In genomic region chr5:34804913-34805312, GRCh38 we compare ENCODE assay signal across 29 cellular contexts. TPM values are rescaled to one million over a fixed set of nuclear protein-coding genes. Genes with fewer than 3 reads are reported as not detected.
DNase-seq lines count a peak whose midpoint lies in the region; ATAC-seq, FAIRE-seq and TF ChIP-seq lines count a peak whose summit lies in the region.
"Had no signal": no experiment of that assay in that cellular context is flagged by ENCODE, and none has a peak within 500 bp of the region (broad histone marks: within the 10 kb centered on the region; RNA-seq: fewer than 3 reads in every experiment).

No MANE protein-coding gene starts in this region.

- DNase-seq in H9, result no peak
- DNase-seq in astrocyte (ENCODE audit: low read depth), result peak; percentile 68
- DNase-seq in fibroblast of peridontal ligament (ENCODE audit: extremely low read depth), result peak; percentile 87
- DNase-seq in NK-92 treated with Interleukin-12 subunit alpha and Interleukin-12 subunit beta, amount 100 ng/mL, for 24 hours (lab: John Stamatoyannopoulos, UW), result no peak
- DNase-seq: activated CD4-positive, alpha-beta memory T cell treated with anti-CD3 and anti-CD28 coated beads, Interleukin-2, amount 10 ng/mL, durations not matched to agents 7 days and 5 days; activated CD4-positive, alpha-beta T cell treated with anti-CD3 and anti-CD28 coated beads for 1 hour; activated CD8-positive, alpha-beta memory T cell treated with anti-CD3 and anti-CD28 coated beads, Interleukin-2, amount 50 U/mL, for 48 hours; C1 segment of cervical spinal cord; COR-L47; DMS79; dorsolateral prefrontal cortex; GDM1; HCEC 1CT; heart left ventricle; naive B cell; NCI-H1105; NCI-H187 treated with DMSO at 0.1 percent for 48 hours; nucleus accumbens; transverse colon had no signal

- no peak overlapping the region for H2BK20ac ChIP-seq in H9 (ENCODE audit: low read depth, low read length, poor library complexity, severe bottlenecking)

- no peak overlapping the region for H2BK120ac ChIP-seq in H9 (ENCODE audit: low read depth, low read length, poor library complexity, severe bottlenecking)

- H3K27ac ChIP-seq in H9 (ENCODE audit: insufficient read length, low read depth, low read length), result no peak overlapping the region
- no peak overlapping the region for H3K27ac ChIP-seq in astrocyte (ENCODE audit: low read depth, low read length)
- peak overlapping the region in 11 of 21 experiments; percentile 6 to 73 (median 45) for H3K27ac ChIP-seq in skin epidermis
- H3K27ac ChIP-seq: heart left ventricle, SK-N-MC, transverse colon had no signal

- no peak overlapping the region for H4K91ac ChIP-seq in H9 (ENCODE audit: insufficient read length, low read depth, low read length)

- H2AFZ ChIP-seq in H9 (ENCODE audit: low read length) (no peak overlapping the region), astrocyte (ENCODE audit: low read depth, low read length) (no peak overlapping the region)

- H3K9me3 Mint-ChIP-seq in H9 (no peaks in the 10 kb centered on the region), astrocyte (ENCODE audit: unreplicated experiment) (no peaks in the 10 kb centered on the region)
- H3K9me3 Mint-ChIP-seq: activated CD4-positive, alpha-beta memory T cell treated with anti-CD3 and anti-CD28 coated beads, Interleukin-2, amount 10 ng/mL, durations not matched to agents 7 days and 5 days; activated naive CD4-positive, alpha-beta T cell treated with anti-CD3 and anti-CD28 coated beads, Interleukin-2, amount 50 U/mL, for 24 hours; activated T-helper 17 cell treated with anti-CD3 and anti-CD28 coated beads, Interleukin-2, amount 50 U/mL, for 72 hours; IgD-negative memory B cell; memory B cell; naive B cell; T-helper 1 cell treated with Interleukin-12 subunit alpha and Interleukin-12 subunit beta and Interleukin-4 antibody, amounts not matched to agents 30 μg/mL and 1 μg/mL, for 36 hours had no signal

- ATAC-seq in GM21360 (IDR thresholded peaks at IDR 0.05; ENCODE audit: unreplicated experiment), result no peak
- ATAC-seq in SK-N-SH treated with all-trans-retinoic acid at 6 μM for 48 hours, result no peak
- ATAC-seq: activated T-helper 17 cell treated with anti-CD3 and anti-CD28 coated beads, Interleukin-2, amount 50 U/mL, for 72 hours; heart left ventricle had no signal

- no peak overlapping the region for H2BK15ac ChIP-seq in H9 (ENCODE audit: low read depth, low read length)

- H3K18ac ChIP-seq in H9 (ENCODE audit: insufficient read length, low read depth, low read length), result no peak overlapping the region

- no peak overlapping the region for H3K4ac ChIP-seq in H9 (ENCODE audit: low read depth, low read length)

- H4K8ac ChIP-seq in H9 (replicated peaks; ENCODE audit: insufficient read length, low read depth, low read length), result no peak overlapping the region

- H4K20me1 ChIP-seq in H9 (ENCODE audit: control insufficient read depth, insufficient read depth, insufficient read length), result no peaks in the 10 kb centered on the region
- peaks cover 14% of the 10 kb centered on the region for H4K20me1 ChIP-seq in astrocyte (ENCODE audit: insufficient read depth, low read length)

- H3K4me2 ChIP-seq in H9 (ENCODE audit: insufficient read depth, insufficient read length, low read length), result no peak overlapping the region
- no peak overlapping the region for H3K4me2 ChIP-seq in astrocyte (ENCODE audit: low read length)

- H3K14ac ChIP-seq in H9 (ENCODE audit: insufficient read depth, low read length), result no peak overlapping the region

- H3K9ac ChIP-seq in H9 (ENCODE audit: extremely low read depth, insufficient read length, low read length) (no peak overlapping the region), astrocyte (ENCODE audit: low read length) (no peak overlapping the region)

- no peak overlapping the region for H3K56ac ChIP-seq in H9 (ENCODE audit: insufficient read length, low read depth, low read length)

- H3K27me3 ChIP-seq in H9 (ENCODE audit: insufficient read depth, low read length) (no peaks in the 10 kb centered on the region), astrocyte (ENCODE audit: insufficient read depth, low read length) (no peaks in the 10 kb centered on the region)
- H3K27me3 ChIP-seq: dorsolateral prefrontal cortex, heart left ventricle, transverse colon had no signal

- H3K4me3 ChIP-seq in astrocyte (ENCODE audit: insufficient read depth, low read depth, low read length) (no peak overlapping the region), skin epidermis (no peak overlapping the region)
- H3K4me3 ChIP-seq: dorsolateral prefrontal cortex, heart left ventricle, SK-N-MC, transverse colon had no signal

- peaks cover 32 to 71% (median 41%) of the 10 kb centered on the region in 3 experiments; a peak in 6 of 7 replicates for H3K36me3 Mint-ChIP-seq in H9 (ENCODE audit: insufficient read depth in 1 of 3, low read depth in 3 of 3)
- H3K36me3 Mint-ChIP-seq in astrocyte (ENCODE audit: low read depth, unreplicated experiment), result peaks cover 47% of the 10 kb centered on the region
- H3K36me3 Mint-ChIP-seq: activated naive CD4-positive, alpha-beta T cell treated with anti-CD3 and anti-CD28 coated beads, Interleukin-2, amount 50 U/mL, for 24 hours; IgD-negative memory B cell; memory B cell; naive B cell had no signal

- H3K27me3 Mint-ChIP-seq in H9 (ENCODE audit: low read depth), result no peaks in the 10 kb centered on the region
- H3K27me3 Mint-ChIP-seq in astrocyte (ENCODE audit: low read depth, unreplicated experiment), result no peaks in the 10 kb centered on the region
- H3K27me3 Mint-ChIP-seq: activated CD4-positive, alpha-beta memory T cell treated with anti-CD3 and anti-CD28 coated beads, Interleukin-2, amount 10 ng/mL, durations not matched to agents 7 days and 5 days; activated naive CD4-positive, alpha-beta T cell treated with anti-CD3 and anti-CD28 coated beads, Interleukin-2, amount 50 U/mL, for 24 hours; activated T-helper 17 cell treated with anti-CD3 and anti-CD28 coated beads, Interleukin-2, amount 50 U/mL, for 72 hours had no signal

- H2AK5ac ChIP-seq in H9 (ENCODE audit: insufficient read length, low read length), result no peak overlapping the region

- no peak overlapping the region for H3K4me3 Mint-ChIP-seq in H9
- H3K4me3 Mint-ChIP-seq in astrocyte (ENCODE audit: unreplicated experiment), result no peak overlapping the region
- H3K4me3 Mint-ChIP-seq: activated CD4-positive, alpha-beta memory T cell treated with anti-CD3 and anti-CD28 coated beads, Interleukin-2, amount 10 ng/mL, durations not matched to agents 7 days and 5 days; activated naive CD4-positive, alpha-beta T cell treated with anti-CD3 and anti-CD28 coated beads, Interleukin-2, amount 50 U/mL, for 24 hours; activated T-helper 17 cell treated with anti-CD3 and anti-CD28 coated beads, Interleukin-2, amount 50 U/mL, for 72 hours; IgD-negative memory B cell; memory B cell; T-helper 1 cell treated with Interleukin-12 subunit alpha and Interleukin-12 subunit beta and Interleukin-4 antibody, amounts not matched to agents 30 μg/mL and 1 μg/mL, for 36 hours had no signal

- peaks cover 11% of the 10 kb centered on the region; the same call in 1 of the 2 replicates for H3K4me1 ChIP-seq in H9 (ENCODE audit: insufficient read depth, low read length)
- no peaks in the 10 kb centered on the region for H3K4me1 ChIP-seq in astrocyte (ENCODE audit: insufficient read depth, low read length)
- H3K4me1 ChIP-seq: heart left ventricle, transverse colon had no signal

- no peak overlapping the region for H4K5ac ChIP-seq in H9 (ENCODE audit: insufficient read length, low read depth, low read length)

- H3T11ph ChIP-seq in H9 (ENCODE audit: low read length), result no peak overlapping the region

- H3K23ac ChIP-seq in H9 (ENCODE audit: insufficient read length, low read depth, low read length), result no peak overlapping the region

- H3K23me2 ChIP-seq in H9 (ENCODE audit: insufficient read length, low read depth, low read length, poor library complexity, severe bottlenecking), result no peaks in the 10 kb centered on the region

- no peaks in the 10 kb centered on the region for H3K9me3 ChIP-seq in H9 (ENCODE audit: control insufficient read depth, low read depth, low read length)
- no peaks in the 10 kb centered on the region for H3K9me3 ChIP-seq in astrocyte (ENCODE audit: insufficient read depth, low read depth, low read length)
- H3K9me3 ChIP-seq: heart left ventricle, transverse colon had no signal

- no peaks in the 10 kb centered on the region for H3K79me1 ChIP-seq in H9 (ENCODE audit: insufficient read depth, low read depth, low read length, poor library complexity, severe bottlenecking)

- H2BK5ac ChIP-seq in H9 (ENCODE audit: insufficient read length, low read length), result no peak overlapping the region

- H3K36me3 ChIP-seq in astrocyte (ENCODE audit: insufficient read depth, low read length), result peaks cover 65% of the 10 kb centered on the region
- H3K36me3 ChIP-seq: transverse colon had no signal

- H3K27ac Mint-ChIP-seq in H9 (peak overlapping the region in 2 of 3 experiments; percentile 3 to 65; a peak in 3 of 7 replicates), astrocyte (ENCODE audit: unreplicated experiment) (no peak overlapping the region)
- H3K27ac Mint-ChIP-seq: activated CD4-positive, alpha-beta memory T cell treated with anti-CD3 and anti-CD28 coated beads, Interleukin-2, amount 10 ng/mL, durations not matched to agents 7 days and 5 days; activated naive CD4-positive, alpha-beta T cell treated with anti-CD3 and anti-CD28 coated beads, Interleukin-2, amount 50 U/mL, for 24 hours; activated T-helper 17 cell treated with anti-CD3 and anti-CD28 coated beads, Interleukin-2, amount 50 U/mL, for 72 hours; IgD-negative memory B cell; memory B cell; naive B cell; T-helper 1 cell treated with Interleukin-12 subunit alpha and Interleukin-12 subunit beta and Interleukin-4 antibody, amounts not matched to agents 30 μg/mL and 1 μg/mL, for 36 hours had no signal

- H3K4me1 Mint-ChIP-seq in H9 (peaks cover 17 to 19% of the 10 kb centered on the region in 2 experiments), astrocyte (ENCODE audit: low read depth, unreplicated experiment) (no peaks in the 10 kb centered on the region)
- H3K4me1 Mint-ChIP-seq: activated CD4-positive, alpha-beta memory T cell treated with anti-CD3 and anti-CD28 coated beads, Interleukin-2, amount 10 ng/mL, durations not matched to agents 7 days and 5 days; activated naive CD4-positive, alpha-beta T cell treated with anti-CD3 and anti-CD28 coated beads, Interleukin-2, amount 50 U/mL, for 24 hours; activated T-helper 17 cell treated with anti-CD3 and anti-CD28 coated beads, Interleukin-2, amount 50 U/mL, for 72 hours; memory B cell; naive B cell had no signal

- no CpG with 5 or more reads among the region's 5 CpGs for WGBS in H9 (ENCODE audit: extremely low coverage, insufficient read length, low lambda C conversion rate)

- no peak for FAIRE-seq in astrocyte (lab: Jason Lieb, UNC)

- TF ChIP-seq CTCF in H9 (conservative IDR thresholded peaks at IDR 0.05) (no peak), astrocyte (IDR thresholded peaks at IDR 0.05; ENCODE audit: insufficient read depth, low read depth, low read length) (no peak)

- H2BK12ac ChIP-seq in H9 (ENCODE audit: insufficient read length, low read depth, low read length), result no peak overlapping the region

- no peaks in the 10 kb centered on the region for H3K79me2 ChIP-seq in H9 (ENCODE audit: insufficient read depth, low read length)
- peaks cover 21% of the 10 kb centered on the region for H3K79me2 ChIP-seq in astrocyte (ENCODE audit: insufficient read depth, low read length)

RNA-seq across cellular contexts. Expression of gene TTC23L, which starts 34.1 kb away (rescaled TPM):
- 0.96 and 1.3 TPM in 2 replicates for total RNA-seq in H9 (2021)
- total RNA-seq in astrocyte, result 0.16 and 1.2 TPM in 2 replicates
- total RNA-seq: activated CD4-positive, alpha-beta memory T cell treated with anti-CD3 and anti-CD28 coated beads, Interleukin-2, amount 10 ng/mL, durations not matched to agents 7 days and 5 days; M059J had no signal

Comparison
In these comparisons a context has a peak if more than half of its experiments do, and no peak if none do; other contexts are left out.
1. DNase-seq: peak in astrocyte (single experiment) and fibroblast of peridontal ligament (single experiment); none in H9 (single experiment) and NK-92 treated with Interleukin-12 subunit alpha and Interleukin-12 subunit beta, amount 100 ng/mL, for 24 hours (single experiment).
2. H3K27ac ChIP-seq: peak in skin epidermis (11 of 21); none in H9 (single experiment) and astrocyte (single experiment).